Comparison of ENCODE assay signal across 20 cellular contexts in genomic region chr5:89428624-89429023, GRCh38.
DNase-seq lines count a peak whose midpoint lies in the region; ATAC-seq, FAIRE-seq and TF ChIP-seq lines count a peak whose summit lies in the region.
"Had no signal": no experiment of that assay in that cellular context is flagged by ENCODE, and none has a peak within 500 bp of the region (broad histone marks: within the 10 kb centered on the region; RNA-seq: fewer than 3 reads in every experiment).

No MANE protein-coding gene starts in this region.

- in situ Hi-C loops in K562 (cut with MboI), result no loop called here

- no peaks in the 10 kb centered on the region for H4K20me1 ChIP-seq in K562 (replicated peaks; ENCODE audit: control insufficient read depth, insufficient read depth, low read length)

- no TSS peak for BruUV-seq in K562 (replicated peaks; lab: Mats Ljungman, UMichigan)

- no peak for TF ChIP-seq CTCF in A549 (IDR thresholded peaks at IDR 0.05)
- no peak for TF ChIP-seq CTCF in K562 (IDR thresholded peaks at IDR 0.05 in 2 of 3, conservative IDR thresholded peaks at IDR 0.05 in 1 of 3; ENCODE audit: insufficient read depth in 2 of 3, low read depth in 1 of 3, low read length in 3 of 3)

- H3K9ac ChIP-seq in K562 (ENCODE audit: insufficient read depth in 1 of 2, low read depth in 2 of 2, low read length in 2 of 2), result no peak overlapping the region

- ATAC-seq in A549, result no peak
- ATAC-seq in K562, result no peak
- ATAC-seq in GM21723 (IDR thresholded peaks at IDR 0.05; ENCODE audit: unreplicated experiment), result no peak
- ATAC-seq: GM23338 had no signal

- TF ChIP-seq RAD21 in A549 (conservative IDR thresholded peaks at IDR 0.05 in 1 of 2, IDR thresholded peaks at IDR 0.05 in 1 of 2) (no peak), K562 (CRISPR knock-in tag; conservative IDR thresholded peaks at IDR 0.05 in 1 of 2, IDR thresholded peaks at IDR 0.05 in 1 of 2) (no peak)

- 27% methylated on average over 1 of the region's 1 CpG for WGBS in A549 (ENCODE audit: missing lambda C conversion rate)
- 40% methylated on average over 1 of the region's 1 CpG for WGBS in K562 (ENCODE audit: insufficient coverage, low coverage, missing lambda C conversion rate)

- intact Hi-C loops in K562 (cut with micrococcal nuclease), result no loop called here

- no peaks in the 10 kb centered on the region for H3K9me1 ChIP-seq in K562 (ENCODE audit: control insufficient read depth, insufficient read depth, low read length)

- H3K4me1 ChIP-seq in A549 (no peaks in the 10 kb centered on the region), K562 (replicated peaks in 1 of 2; ENCODE audit: control insufficient read depth in 2 of 2, insufficient read depth in 2 of 2, low read length in 2 of 2) (no peaks in the 10 kb centered on the region)
- H3K4me1 ChIP-seq: Caco-2 had no signal

- H3K4me3 ChIP-seq in A549, result no peak overlapping the region
- H3K4me3 ChIP-seq in K562, result no peak overlapping the region
- H3K4me3 ChIP-seq: GM23338 had no signal

- H3K27ac ChIP-seq in A549 (no peak overlapping the region), K562 (ENCODE audit: extremely low read depth, low read depth, low read length) (no peak overlapping the region)
- H3K27ac ChIP-seq: C4-2B had no signal

- FAIRE-seq in A549 (lab: Jason Lieb, UNC), result no peak
- FAIRE-seq in GM12891 (lab: Jason Lieb, UNC), result peak; percentile 79
- no peak for FAIRE-seq in K562 (lab: Jason Lieb, UNC)
- FAIRE-seq: A204.1, D721Med, H54 had no signal

- no peak for TF ChIP-seq EP300 in A549 (IDR thresholded peaks at IDR 0.05)
- no peak for TF ChIP-seq EP300 in K562 (IDR thresholded peaks at IDR 0.05; ENCODE audit: low read length)

- H3K4me2 ChIP-seq in A549 (no peak overlapping the region), K562 (ENCODE audit: insufficient read depth, low read length) (no peak overlapping the region)
- H3K4me2 ChIP-seq: GM23338 had no signal

- no peaks in the 10 kb centered on the region for H3K36me3 ChIP-seq in K562 (ENCODE audit: control insufficient read depth, insufficient read depth, low read length)

- H3K27me3 ChIP-seq in K562 (ENCODE audit: control insufficient read depth in 2 of 2, insufficient read depth in 2 of 2, low read length in 2 of 2), result no peaks in the 10 kb centered on the region

- CTCF ChIA-PET in A549 (lab: Yijun Ruan, JAX) (no interaction called here), K562 (lab: Yijun Ruan, JAX; ENCODE audit: low intra/inter-chr PET ratio) (no interaction called here)

- no peaks in the 10 kb centered on the region for H3K9me3 ChIP-seq in A549
- H3K9me3 ChIP-seq in K562 (replicated peaks; ENCODE audit: control insufficient read depth, insufficient read depth, low read depth, low read length), result no peaks in the 10 kb centered on the region
- H3K9me3 ChIP-seq: Caco-2 had no signal

- H3K79me2 ChIP-seq in K562 (ENCODE audit: control insufficient read depth, insufficient read depth, low read length), result no peaks in the 10 kb centered on the region

- DNase-seq in A549 (ENCODE audit: low read depth in 1 of 2, low spot score in 1 of 2) (no peak), GM12891 (ENCODE audit: insufficient read length, low spot score) (no peak), K562 (ENCODE audit: extremely low read depth in 1 of 4, low spot score in 3 of 4) (no peak), kidney tubule cell (ENCODE audit: low spot score) (peak; percentile 51), GM19238 (ENCODE audit: insufficient read length, low spot score) (no peak), glomerular visceral epithelial cell (ENCODE audit: extremely low spot score) (no peak)
- DNase-seq: AML-193; Caco-2; CD4-positive, alpha-beta T cell; DMS79 treated with DMSO at 0.1 percent for 48 hours; GF-D8; HCEC 1CT; Karpas-422; KBM-7 had no signal

- POLR2A ChIA-PET in A549 (lab: Yijun Ruan, JAX) (no interaction called here), K562 (lab: Yijun Ruan, JAX) (no interaction called here)

- H2AFZ ChIP-seq in K562 (ENCODE audit: low read depth, low read length), result no peak overlapping the region
- H2AFZ ChIP-seq: GM23338 had no signal

- TF ChIP-seq POLR2A in A549 (IDR thresholded peaks at IDR 0.05; ENCODE audit: low read length), result no peak
- TF ChIP-seq POLR2A in GM12891 (IDR thresholded peaks at IDR 0.05; ENCODE audit: low read depth, low read length), result no peak
- no peak for TF ChIP-seq POLR2A in K562 (conservative IDR thresholded peaks at IDR 0.05)

TF ChIP-seq in A549, 52 proteins besides CTCF, POLR2A, EP300 and RAD21 (continues in another document):
- TF ChIP-seq ESRRA (IDR thresholded peaks at IDR 0.05; ENCODE audit: borderline replicate concordance, low read length) (no peak), REST (IDR thresholded peaks at IDR 0.05) (no peak)

TF ChIP-seq in GM12891, 5 proteins besides CTCF, POLR2A, EP300 and RAD21:
- TF ChIP-seq TAF1 (IDR thresholded peaks at IDR 0.05; ENCODE audit: low read depth, low read length) (no peak), PAX5 (IDR thresholded peaks at IDR 0.05; ENCODE audit: insufficient read depth, low read length, severe bottlenecking) (no peak), POU2F2 (IDR thresholded peaks at IDR 0.05; ENCODE audit: low read depth, low read length) (no peak), POLR2AphosphoS5 (IDR thresholded peaks at IDR 0.05; ENCODE audit: low read depth, low read length) (no peak), SPI1 (IDR thresholded peaks at IDR 0.05; ENCODE audit: low read depth, low read length) (no peak)

TF ChIP-seq in K562, 482 proteins besides CTCF, POLR2A, EP300 and RAD21:
- TF ChIP-seq POLR3G (IDR thresholded peaks at IDR 0.05; ENCODE audit: extremely low read depth, insufficient read length, insufficient replicate concordance), result no peak
- TF ChIP-seq, protein P1, sequence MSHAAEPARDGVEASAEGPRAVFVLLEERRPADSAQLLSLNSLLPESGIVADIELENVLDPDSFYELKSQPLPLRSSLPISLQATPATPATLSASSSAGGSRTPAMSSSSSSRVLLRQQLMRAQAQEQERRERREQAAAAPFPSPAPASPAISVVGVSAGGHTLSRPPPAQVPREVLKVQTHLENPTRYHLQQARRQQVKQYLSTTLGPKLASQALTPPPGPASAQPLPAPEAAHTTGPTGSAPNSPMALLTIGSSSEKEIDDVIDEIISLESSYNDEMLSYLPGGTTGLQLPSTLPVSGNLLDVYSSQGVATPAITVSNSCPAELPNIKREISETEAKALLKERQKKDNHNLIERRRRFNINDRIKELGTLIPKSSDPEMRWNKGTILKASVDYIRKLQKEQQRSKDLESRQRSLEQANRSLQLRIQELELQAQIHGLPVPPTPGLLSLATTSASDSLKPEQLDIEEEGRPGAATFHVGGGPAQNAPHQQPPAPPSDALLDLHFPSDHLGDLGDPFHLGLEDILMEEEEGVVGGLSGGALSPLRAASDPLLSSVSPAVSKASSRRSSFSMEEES (CRISPR knock-in tag; IDR thresholded peaks at IDR 0.05), result peak; percentile 85

Comparison
In these comparisons a context has a peak if more than half of its experiments do, and no peak if none do; other contexts are left out.
1. Of the 35 proteins assayed by ChIP-seq in both K562 and A549: peak only in K562: none; only in A549: USF2; in both: none; in neither: 34.